In genomic region chr17:59565171-59565958, GRCh38 we compare ENCODE assay signal across 8 cellular contexts. TPM values are rescaled to one million over a fixed set of nuclear protein-coding genes. Genes with fewer than 3 reads are reported as not detected.
DNase-seq lines count a peak whose midpoint lies in the region; ATAC-seq and FAIRE-seq lines count a peak whose summit lies in the region.

Gene DHX40 (plus strand): TSS chr17:59565610. CDS start chr17:59565672, 62 bp downstream.

- ATAC-seq in CD4-positive, CD25-positive, alpha-beta regulatory T cell (ENCODE audit: low read depth in 2 of 2), result peak; percentile 90 to 91
- ATAC-seq in GM19463 (IDR thresholded peaks at IDR 0.05; ENCODE audit: unreplicated experiment) (peak; percentile 80), memory B cell (ENCODE audit: low read depth) (peak; percentile 90)
- peak; percentile 93 for ATAC-seq in effector memory CD8-positive, alpha-beta T cell (replicated peaks)

- peak within 1 kb of the TSS; percentile 99 to 100 (median 100) for H3K27ac Mint-ChIP-seq in CD4-positive, CD25-positive, alpha-beta regulatory T cell
- H3K27ac Mint-ChIP-seq in effector memory CD8-positive, alpha-beta T cell, result peak within 1 kb of the TSS; percentile 99 to 100
- peak within 1 kb of the TSS; percentile 96 for H3K27ac Mint-ChIP-seq in memory B cell

- DNase-seq in CD4-positive, CD25-positive, alpha-beta regulatory T cell, result peak; percentile 91 to 95 (median 92)
- DNase-seq in HTR-8/SVneo (ENCODE audit: insufficient read length, low spot score) (peak; percentile 97), NOMO-1 treated with DMSO at 0.1 percent for 48 hours (lab: John Stamatoyannopoulos, UW; ENCODE audit: unreplicated experiment) (peak; percentile 91), memory B cell (ENCODE audit: low spot score in 2 of 2) (peak; percentile 93 to 94)
- peak; percentile 93 to 95 for DNase-seq in activated CD8-positive, alpha-beta memory T cell treated with anti-CD3 and anti-CD28 coated beads for 4 hours (ENCODE audit: low read depth in 2 of 2)
- DNase-seq in effector memory CD8-positive, alpha-beta T cell, result peak; percentile 92 to 94 (median 92)
- peak; percentile 96 for DNase-seq in stimulated activated CD8-positive, alpha-beta memory T cell treated with anti-CD3 and anti-CD28 coated beads, Interleukin-12 subunit alpha, Interleukin-12 subunit beta, amount 100 ng/mL, for 1 hour (ENCODE audit: low read depth)

- peak within 1 kb of the TSS; percentile 88 for H3K27ac ChIP-seq in CD4-positive, CD25-positive, alpha-beta regulatory T cell (ENCODE audit: insufficient read depth, low read length, poor library complexity, severe bottlenecking)

- peaks cover 18% of the 10 kb centered on the region for H3K27me3 Mint-ChIP-seq in CD4-positive, CD25-positive, alpha-beta regulatory T cell
- H3K27me3 Mint-ChIP-seq in effector memory CD8-positive, alpha-beta T cell, result no peaks in the 10 kb centered on the region
- H3K27me3 Mint-ChIP-seq in memory B cell, result no peaks in the 10 kb centered on the region

- H3K36me3 ChIP-seq in CD4-positive, CD25-positive, alpha-beta regulatory T cell (ENCODE audit: control insufficient read depth, insufficient read depth, low read length), result peaks cover under 1% of the 10 kb centered on the region

- H3K4me1 Mint-ChIP-seq in CD4-positive, CD25-positive, alpha-beta regulatory T cell, result peaks cover 13 to 32% (median 20%) of the 10 kb centered on the region in 4 donors
- H3K4me1 Mint-ChIP-seq in effector memory CD8-positive, alpha-beta T cell (ENCODE audit: low read depth in 2 of 2), result peaks cover 17 to 22% of the 10 kb centered on the region in 2 donors
- no peaks in the 10 kb centered on the region for H3K4me1 Mint-ChIP-seq in memory B cell

- peak within 1 kb of the TSS; percentile 82 for H3K4me3 ChIP-seq in CD4-positive, CD25-positive, alpha-beta regulatory T cell (ENCODE audit: low read depth, low read length)

- peak; percentile 99 for FAIRE-seq in HTR-8/SVneo (lab: Jason Lieb, UNC)

- no peaks in the 10 kb centered on the region for H3K27me3 ChIP-seq in CD4-positive, CD25-positive, alpha-beta regulatory T cell (ENCODE audit: control insufficient read depth, insufficient read depth, low read length)

- H3K9me3 ChIP-seq in CD4-positive, CD25-positive, alpha-beta regulatory T cell (ENCODE audit: control insufficient read depth in 2 of 2, low read length in 2 of 2), result no peaks in the 10 kb centered on the region

- H3K36me3 Mint-ChIP-seq in CD4-positive, CD25-positive, alpha-beta regulatory T cell, result peaks cover under 1% of the 10 kb centered on the region
- peaks cover 23% of the 10 kb centered on the region for H3K36me3 Mint-ChIP-seq in effector memory CD8-positive, alpha-beta T cell (ENCODE audit: insufficient read depth)
- H3K36me3 Mint-ChIP-seq in memory B cell, result no peaks in the 10 kb centered on the region

- H3K9me3 Mint-ChIP-seq in CD4-positive, CD25-positive, alpha-beta regulatory T cell, result no peaks in the 10 kb centered on the region
- H3K9me3 Mint-ChIP-seq in effector memory CD8-positive, alpha-beta T cell, result no peaks in the 10 kb centered on the region
- no peaks in the 10 kb centered on the region for H3K9me3 Mint-ChIP-seq in memory B cell

- peak within 1 kb of the TSS; percentile 99 to 100 (median 100) for H3K4me3 Mint-ChIP-seq in CD4-positive, CD25-positive, alpha-beta regulatory T cell
- peak within 1 kb of the TSS; percentile 99 to 100 for H3K4me3 Mint-ChIP-seq in effector memory CD8-positive, alpha-beta T cell
- H3K4me3 Mint-ChIP-seq in memory B cell, result peak within 1 kb of the TSS; percentile 92

- H3K4me1 ChIP-seq in CD4-positive, CD25-positive, alpha-beta regulatory T cell (ENCODE audit: control insufficient read depth, insufficient read depth, low read length, poor library complexity, severe bottlenecking), result peaks cover 16% of the 10 kb centered on the region

RNA-seq across cellular contexts. Expression of gene DHX40, which starts in this region (rescaled TPM):
- 52.2 TPM for total RNA-seq in CD4-positive, CD25-positive, alpha-beta regulatory T cell
- polyA plus RNA-seq in CD4-positive, CD25-positive, alpha-beta regulatory T cell, result 10 to 100 TPM; 22.3 to 23.4 (median 22.8) TPM

Comparison
In these comparisons a context has a peak if more than half of its experiments do, and no peak if none do; other contexts are left out.
1. Peak in every context shown above with its lines: DNase-seq, ATAC-seq, H3K4me3 ChIP-seq and H3K27ac ChIP-seq.